In genomic region chr5:956178-956761, GRCh38 we compare ENCODE assay signal across 16 cellular contexts. TPM values are rescaled to one million over a fixed set of nuclear protein-coding genes. Genes with fewer than 3 reads are reported as not detected.
DNase-seq lines count a peak whose midpoint lies in the region; ATAC-seq and TF ChIP-seq lines count a peak whose summit lies in the region.
"Had no signal": no experiment of that assay in that cellular context is flagged by ENCODE, and none has a peak within 500 bp of the region (broad histone marks: within the 10 kb centered on the region; RNA-seq: fewer than 3 reads in every experiment).

No MANE protein-coding gene starts in this region.

- H3K4me3 ChIP-seq in Caco-2 (ENCODE audit: low read depth, low read length) = no peak overlapping the region
- H3K4me3 ChIP-seq in RWPE2 (ENCODE audit: severe bottlenecking) = no peak overlapping the region
- H3K4me3 ChIP-seq in gastroesophageal sphincter = no peak overlapping the region
- H3K4me3 ChIP-seq in foreskin fibroblast (ENCODE audit: low read depth in 1 of 2, low read length in 2 of 2) = no peak overlapping the region
- H3K4me3 ChIP-seq: psoas muscle had no signal

- TF ChIP-seq EP300 in gastroesophageal sphincter (IDR thresholded peaks at IDR 0.05) = no peak

- H3K27me3 ChIP-seq in Caco-2 (replicated peaks; ENCODE audit: control insufficient read depth, insufficient read depth, low read length) (no peaks in the 10 kb centered on the region), RWPE2 (ENCODE audit: insufficient read depth, poor library complexity, severe bottlenecking) (peaks cover 3% of the 10 kb centered on the region), gastroesophageal sphincter (peaks cover 13% of the 10 kb centered on the region)
- H3K27me3 ChIP-seq: BE2C had no signal

- peak overlapping the region; percentile 22 for H3K27ac ChIP-seq in RWPE2 (ENCODE audit: poor library complexity, severe bottlenecking)
- H3K27ac ChIP-seq in gastroesophageal sphincter = peak overlapping the region in 3 of 4 donors; percentile 58 to 66 (median 66)
- H3K27ac ChIP-seq: psoas muscle had no signal

- POLR2A ChIA-PET in Caco-2 (lab: Charles Lee) = no interaction called here

- H3K36me3 ChIP-seq in Caco-2 (ENCODE audit: control insufficient read depth, insufficient read depth, low read length) (no peaks in the 10 kb centered on the region; the same call in 1 of the 2 replicates), RWPE2 (ENCODE audit: low read depth) (no peaks in the 10 kb centered on the region), gastroesophageal sphincter (no peaks in the 10 kb centered on the region)
- H3K36me3 ChIP-seq: BE2C had no signal

- H3K9me3 Mint-ChIP-seq in Caco-2 (ENCODE audit: unreplicated experiment) = no peaks in the 10 kb centered on the region
- H3K9me3 Mint-ChIP-seq in progenitor cell of endocrine pancreas (ENCODE audit: low read depth) = no peaks in the 10 kb centered on the region
- no peaks in the 10 kb centered on the region for H3K9me3 Mint-ChIP-seq in glutamatergic neuron (ENCODE audit: unreplicated experiment)
- H3K9me3 Mint-ChIP-seq: activated B cell treated with CpG ODN at 0.5 μM for 24 hours, H9 had no signal

- DNase-seq in Caco-2 = no peak
- DNase-seq in RWPE2 (ENCODE audit: low spot score) = peak; percentile 62
- peak; percentile 7 for DNase-seq in progenitor cell of endocrine pancreas (ENCODE audit: low spot score, unreplicated experiment)
- DNase-seq in NCI-H510A treated with DMSO at 0.1 percent for 48 hours (lab: John Stamatoyannopoulos, UW) = no peak
- no peak for DNase-seq in foreskin fibroblast
- DNase-seq in glutamatergic neuron = no peak
- DNase-seq: activated B cell treated with CpG ODN at 0.5 μM for 24 hours, activated gamma-delta T cell treated with Interleukin-2 at 50 U/mL for 16 hours, BE2C, H9, T-helper 1 cell had no signal

- H3K36me3 Mint-ChIP-seq in Caco-2 (ENCODE audit: insufficient read depth, unreplicated experiment) = no peaks in the 10 kb centered on the region
- no peaks in the 10 kb centered on the region for H3K36me3 Mint-ChIP-seq in progenitor cell of endocrine pancreas (ENCODE audit: insufficient read depth)
- H3K36me3 Mint-ChIP-seq in glutamatergic neuron (ENCODE audit: unreplicated experiment) = peaks cover 4% of the 10 kb centered on the region
- H3K36me3 Mint-ChIP-seq: brain had no signal

- no peak overlapping the region for H3K4me3 Mint-ChIP-seq in Caco-2 (ENCODE audit: unreplicated experiment)
- H3K4me3 Mint-ChIP-seq in progenitor cell of endocrine pancreas (ENCODE audit: low read depth) = no peak overlapping the region
- H3K4me3 Mint-ChIP-seq in glutamatergic neuron (ENCODE audit: unreplicated experiment) = no peak overlapping the region
- H3K4me3 Mint-ChIP-seq: activated B cell treated with CpG ODN at 0.5 μM for 24 hours, H9 had no signal

- BruUV-seq in Caco-2 (replicated peaks; lab: Mats Ljungman, UMichigan) = TSS peak; percentile 88

- H3K4me1 ChIP-seq in Caco-2 (peaks cover 24% of the 10 kb centered on the region), RWPE2 (ENCODE audit: insufficient read depth, poor library complexity, severe bottlenecking) (peaks cover 28% of the 10 kb centered on the region), gastroesophageal sphincter (peaks cover 0 to 43% (median 22%) of the 10 kb centered on the region in 3 donors)

- intact Hi-C loops in Caco-2 (cut with micrococcal nuclease; ENCODE audit: unreplicated experiment) = loop anchor here (5.0 kb wide), 1 partner anchor 36 kb away; no protein-coding TSS in a partner anchor

- CTCF ChIA-PET in Caco-2 (lab: Charles Lee) = interaction anchor here (1.0 kb wide), 1 partner anchor 54 kb away, joined by 4 read pairs; no protein-coding TSS in a partner anchor

- WGBS in gastroesophageal sphincter (ENCODE audit: low coverage in 1 of 2), 2 donors = 80 to 93% methylated on average over 1 to 3 of the region's 26 CpGs

- H3K27ac Mint-ChIP-seq in Caco-2 (ENCODE audit: unreplicated experiment) (peak overlapping the region; percentile 75), progenitor cell of endocrine pancreas (no peak overlapping the region), glutamatergic neuron (ENCODE audit: unreplicated experiment) (no peak overlapping the region)
- H3K27ac Mint-ChIP-seq: activated B cell treated with CpG ODN at 0.5 μM for 24 hours, H9 had no signal

- no peak for ATAC-seq in RWPE2 (ENCODE audit: low read depth)
- no peak for ATAC-seq in gastroesophageal sphincter
- ATAC-seq: esophagus mucosa had no signal

- TF ChIP-seq CTCF in Caco-2 (IDR thresholded peaks at IDR 0.05; ENCODE audit: insufficient read depth in 1 of 2, low read depth in 1 of 2, low read length in 1 of 2, severe bottlenecking in 1 of 2, unreplicated experiment in 1 of 2) = no peak
- no peak for TF ChIP-seq CTCF in RWPE2 (IDR thresholded peaks at IDR 0.05; ENCODE audit: poor library complexity, severe bottlenecking)
- TF ChIP-seq CTCF in gastroesophageal sphincter (IDR thresholded peaks at IDR 0.05) = no peak
- no peak for TF ChIP-seq CTCF in progenitor cell of endocrine pancreas (IDR thresholded peaks at IDR 0.05; ENCODE audit: unreplicated experiment)
- no peak for TF ChIP-seq CTCF in foreskin fibroblast (IDR thresholded peaks at IDR 0.05; ENCODE audit: low read depth, low read length)
- TF ChIP-seq CTCF in glutamatergic neuron (IDR thresholded peaks at IDR 0.05; ENCODE audit: partially characterized antibody, unreplicated experiment) = no peak

- no peak for TF ChIP-seq POLR2A in gastroesophageal sphincter (IDR thresholded peaks at IDR 0.05)

- H3K4me1 Mint-ChIP-seq in Caco-2 (ENCODE audit: low read depth, unreplicated experiment) = peaks cover 16% of the 10 kb centered on the region
- H3K4me1 Mint-ChIP-seq in progenitor cell of endocrine pancreas (ENCODE audit: low read depth) = peaks cover 6% of the 10 kb centered on the region
- H3K4me1 Mint-ChIP-seq in glutamatergic neuron (ENCODE audit: low read depth, unreplicated experiment) = peaks cover 7% of the 10 kb centered on the region
- H3K4me1 Mint-ChIP-seq: activated B cell treated with CpG ODN at 0.5 μM for 24 hours had no signal

- no peaks in the 10 kb centered on the region for H3K9me3 ChIP-seq in Caco-2
- H3K9me3 ChIP-seq in RWPE2 (ENCODE audit: severe bottlenecking) = no peaks in the 10 kb centered on the region
- no peaks in the 10 kb centered on the region for H3K9me3 ChIP-seq in gastroesophageal sphincter
- H3K9me3 ChIP-seq: BE2C, psoas muscle had no signal

- H3K27me3 Mint-ChIP-seq in Caco-2 (ENCODE audit: insufficient read depth, unreplicated experiment) (no peaks in the 10 kb centered on the region), progenitor cell of endocrine pancreas (peaks cover 17% of the 10 kb centered on the region), glutamatergic neuron (ENCODE audit: unreplicated experiment) (peaks cover 7% of the 10 kb centered on the region)

RNA-seq across cellular contexts. Expression of gene NKD2, which starts 52.3 kb away (rescaled TPM):
- total RNA-seq in Caco-2 (2022) = 13.6 and 17.7 TPM in 2 replicates
- total RNA-seq in gastroesophageal sphincter = 1 to 10 TPM; 1.8 to 6.1 (median 1.9) TPM
- total RNA-seq in progenitor cell of endocrine pancreas = 23.9 and 28.3 TPM in 2 replicates
- 41.7 TPM for total RNA-seq in glutamatergic neuron (ENCODE audit: unreplicated experiment)
- total RNA-seq: myocyte had no signal

Comparison
In these comparisons a context has a peak if more than half of its experiments do, and no peak if none do; other contexts are left out.
1. DNase-seq: peak in RWPE2 (single experiment) and progenitor cell of endocrine pancreas (single experiment); none in Caco-2 (0 of 2), NCI-H510A treated with DMSO at 0.1 percent for 48 hours (single experiment), foreskin fibroblast (0 of 2) and glutamatergic neuron (single experiment).